ENCODE assay signal across 23 cellular contexts in genomic region chr7:101854084-101854865, GRCh38. TPM values are rescaled to one million over a fixed set of nuclear protein-coding genes. Genes with fewer than 3 reads are reported as not detected.
DNase-seq lines count a peak whose midpoint lies in the region; ATAC-seq, FAIRE-seq and TF ChIP-seq lines count a peak whose summit lies in the region.
"Had no signal": no experiment of that assay in that cellular context is flagged by ENCODE, and none has a peak within 500 bp of the region (broad histone marks: within the 10 kb centered on the region; RNA-seq: fewer than 3 reads in every experiment).

No MANE protein-coding gene starts in this region.

- H3K9ac ChIP-seq in BLaER1 = peak overlapping the region; percentile 16

- no peak for ATAC-seq in GM23338
- no peak for ATAC-seq in naive thymus-derived CD4-positive, alpha-beta T cell
- no peak for ATAC-seq in GM21825 (IDR thresholded peaks at IDR 0.05; ENCODE audit: unreplicated experiment)
- ATAC-seq: activated naive CD8-positive, alpha-beta T cell treated with anti-CD3 and anti-CD28 coated beads, Interleukin-2, amount 50 U/mL, for 24 hours; lower lobe of right lung had no signal

- no peak for TF ChIP-seq CTCF in GM23338 (conservative IDR thresholded peaks at IDR 0.05; ENCODE audit: low read depth in 2 of 2)
- TF ChIP-seq CTCF in OCI-LY7 (conservative IDR thresholded peaks at IDR 0.05; ENCODE audit: low read length) = no peak

- H3K79me2 ChIP-seq in GM23338 (replicated peaks; ENCODE audit: insufficient read depth) = peaks cover 100% of the 10 kb centered on the region
- peaks cover 96% of the 10 kb centered on the region for H3K79me2 ChIP-seq in OCI-LY7 (ENCODE audit: insufficient read depth, low read depth, low read length)

- DNase-seq in GM23338 (ENCODE audit: low spot score) (no peak), OCI-LY7 (ENCODE audit: low spot score) (peak; percentile 86), urothelium cell line (ENCODE audit: low spot score) (no peak), OCI-M2 (lab: John Stamatoyannopoulos, UW; ENCODE audit: unreplicated experiment) (no peak)
- DNase-seq in naive thymus-derived CD4-positive, alpha-beta T cell = no peak
- DNase-seq: activated CD4-positive, alpha-beta T cell treated with anti-CD3 and anti-CD28 coated beads, Interleukin-2, amount 50 U/mL, for 4 hours; activated effector memory CD4-positive, alpha-beta T cell treated with Interleukin-2 at 50 U/mL for 16 hours; activated naive CD8-positive, alpha-beta T cell treated with anti-CD3 and anti-CD28 coated beads, Interleukin-2, amount 50 U/mL, for 24 hours; activated T-cell treated with anti-CD3 and anti-CD28 coated beads for 4 hours; CD4-positive, alpha-beta memory T cell; DMS 273 treated with DMSO at 0.1 percent for 48 hours; KG1; kidney glomerular epithelial cell; lower lobe of right lung; NCI-H146; NCI-H510A; nucleus accumbens; Peyer's patch; SJCRH30; upper lobe of left lung had no signal

- POLR2A ChIA-PET in OCI-LY7 (lab: Charles Lee) = interaction anchor here (0.6 to 8.0 kb wide), 8 partner anchors 8 to 111 kb away, joined by 3 to 141 read pairs (median 6); partner anchors contain the start of gene CUX1
- POLR2A ChIA-PET in naive thymus-derived CD4-positive, alpha-beta T cell (lab: Charles Lee) = no interaction called here

- intact Hi-C loops in OCI-LY7 (cut with micrococcal nuclease; ENCODE audit: unreplicated experiment) = loop anchor here (1.0 kb wide), 1 partner anchor 35 kb away; no protein-coding TSS in a partner anchor
- intact Hi-C loops in naive thymus-derived CD4-positive, alpha-beta T cell (cut with micrococcal nuclease) = no loop called here

- H3K4me3 ChIP-seq in BLaER1 (peak overlapping the region; percentile 11; the same call in 1 of the 2 replicates), GM23338 (no peak overlapping the region), OCI-LY7 (ENCODE audit: low read depth, low read length, poor library complexity, severe bottlenecking) (peak overlapping the region; percentile 74)
- no peak overlapping the region for H3K4me3 ChIP-seq in naive thymus-derived CD4-positive, alpha-beta T cell (ENCODE audit: low read length)
- H3K4me3 ChIP-seq: lower lobe of right lung, Peyer's patch, SJCRH30, upper lobe of left lung had no signal

- no peaks in the 10 kb centered on the region for H3K9me2 ChIP-seq in GM23338 (ENCODE audit: insufficient read depth)
- no peaks in the 10 kb centered on the region for H3K9me2 ChIP-seq in OCI-LY7 (ENCODE audit: insufficient read depth, low read length)

- peaks cover under 1% of the 10 kb centered on the region; the same call in 2 of the 3 replicates for H3K9me3 Mint-ChIP-seq in GM23338
- H3K9me3 Mint-ChIP-seq in naive thymus-derived CD4-positive, alpha-beta T cell = peaks cover 0 to 5% (median 1%) of the 10 kb centered on the region in 11 donors
- H3K9me3 Mint-ChIP-seq: activated naive CD8-positive, alpha-beta T cell treated with anti-CD3 and anti-CD28 coated beads, Interleukin-2, amount 50 U/mL, for 24 hours had no signal

- no peak overlapping the region for H2AFZ ChIP-seq in GM23338
- H2AFZ ChIP-seq in OCI-LY7 (ENCODE audit: low read length) = no peak overlapping the region

- peaks cover 76% of the 10 kb centered on the region for H4K20me1 ChIP-seq in BLaER1
- H4K20me1 ChIP-seq in GM23338 (replicated peaks; ENCODE audit: insufficient read depth) = peaks cover 45% of the 10 kb centered on the region
- H4K20me1 ChIP-seq in OCI-LY7 (ENCODE audit: insufficient read depth, low read length) = no peaks in the 10 kb centered on the region

- no peak overlapping the region; the same call in 1 of the 2 replicates for H3K27ac Mint-ChIP-seq in GM23338
- peak overlapping the region in 5 of 9 donors; percentile 6 to 43 (median 24) for H3K27ac Mint-ChIP-seq in naive thymus-derived CD4-positive, alpha-beta T cell
- H3K27ac Mint-ChIP-seq: activated naive CD8-positive, alpha-beta T cell treated with anti-CD3 and anti-CD28 coated beads, Interleukin-2, amount 50 U/mL, for 24 hours had no signal

- H3K4me1 ChIP-seq in BLaER1 (peaks cover 74% of the 10 kb centered on the region), GM23338 (ENCODE audit: insufficient read depth) (peaks cover 58% of the 10 kb centered on the region), OCI-LY7 (ENCODE audit: insufficient read depth, low read length, poor library complexity, severe bottlenecking) (peaks cover 80% of the 10 kb centered on the region)
- H3K4me1 ChIP-seq in naive thymus-derived CD4-positive, alpha-beta T cell (ENCODE audit: control insufficient read depth in 2 of 2, insufficient read depth in 2 of 2, low read length in 2 of 2) = peaks cover 9 to 14% of the 10 kb centered on the region in 2 donors

- H3K27ac ChIP-seq in BLaER1 (peak overlapping the region; percentile 86), GM23338 (ENCODE audit: low read depth) (peak overlapping the region; percentile 19; the same call in 1 of the 2 replicates), OCI-LY7 (ENCODE audit: low read depth, low read length, poor library complexity, severe bottlenecking) (peak overlapping the region; percentile 97)
- no peak overlapping the region for H3K27ac ChIP-seq in naive thymus-derived CD4-positive, alpha-beta T cell (ENCODE audit: low read depth, low read length)
- H3K27ac ChIP-seq: lower lobe of right lung, Peyer's patch, SJCRH30, upper lobe of left lung had no signal

- H3K4me2 ChIP-seq in BLaER1 = peak overlapping the region; percentile 99
- no peak overlapping the region for H3K4me2 ChIP-seq in GM23338
- peak overlapping the region; percentile 100 for H3K4me2 ChIP-seq in OCI-LY7 (ENCODE audit: low read length)

- H3K36me3 ChIP-seq in BLaER1 (peaks cover 13% of the 10 kb centered on the region), GM23338 (ENCODE audit: insufficient read depth) (no peaks in the 10 kb centered on the region), OCI-LY7 (ENCODE audit: insufficient read depth, low read length) (peaks cover 37% of the 10 kb centered on the region)
- H3K36me3 ChIP-seq in naive thymus-derived CD4-positive, alpha-beta T cell (ENCODE audit: control insufficient read depth in 2 of 3, insufficient read depth in 3 of 3, low read length in 3 of 3) = no peaks in the 10 kb centered on the region
- H3K36me3 ChIP-seq: lower lobe of right lung, Peyer's patch, upper lobe of left lung had no signal

- H3F3A ChIP-seq in GM23338 (replicated peaks; ENCODE audit: low read depth) = 0 out of 2 replicates have a peak, but pooled peaks cover 6% of the 10 kb centered on the region

- CTCF ChIA-PET in OCI-LY7 (lab: Charles Lee; ENCODE audit: unreplicated experiment) = interaction anchor here (0.7 kb wide), 1 partner anchor 110 kb away, joined by 3 read pairs; no protein-coding TSS in a partner anchor
- CTCF ChIA-PET in naive thymus-derived CD4-positive, alpha-beta T cell (lab: Charles Lee) = no interaction called here

- H3K27me3 Mint-ChIP-seq in GM23338 (ENCODE audit: insufficient read depth, low read depth, poor library complexity) = peaks cover 16% of the 10 kb centered on the region
- H3K27me3 Mint-ChIP-seq in naive thymus-derived CD4-positive, alpha-beta T cell = no peaks in the 10 kb centered on the region
- H3K27me3 Mint-ChIP-seq: activated naive CD8-positive, alpha-beta T cell treated with anti-CD3 and anti-CD28 coated beads, Interleukin-2, amount 50 U/mL, for 24 hours; CD4-positive, alpha-beta memory T cell had no signal

- no peak for FAIRE-seq in urothelium cell line (lab: Jason Lieb, UNC)
- FAIRE-seq: G401.6 had no signal

- BruUV-seq in OCI-LY7 (replicated peaks; lab: Mats Ljungman, UMichigan) = no TSS peak

- peaks cover 58% of the 10 kb centered on the region for H3K4me1 Mint-ChIP-seq in GM23338
- peaks cover 21 to 58% (median 51%) of the 10 kb centered on the region in 7 donors for H3K4me1 Mint-ChIP-seq in naive thymus-derived CD4-positive, alpha-beta T cell

- H3K4me3 Mint-ChIP-seq in GM23338 = no peak overlapping the region; the same call in 2 of the 3 replicates
- peak overlapping the region in 1 of 10 donors; percentile 2 for H3K4me3 Mint-ChIP-seq in naive thymus-derived CD4-positive, alpha-beta T cell
- H3K4me3 Mint-ChIP-seq: activated naive CD8-positive, alpha-beta T cell treated with anti-CD3 and anti-CD28 coated beads, Interleukin-2, amount 50 U/mL, for 24 hours had no signal

- peaks cover 9% of the 10 kb centered on the region for H3K36me3 Mint-ChIP-seq in GM23338 (ENCODE audit: low read depth)
- H3K36me3 Mint-ChIP-seq in naive thymus-derived CD4-positive, alpha-beta T cell = peaks cover 0 to 12% (median 2%) of the 10 kb centered on the region in 5 donors

- H3K27me3 ChIP-seq in BLaER1 (no peaks in the 10 kb centered on the region), GM23338 (ENCODE audit: insufficient read depth) (no peaks in the 10 kb centered on the region)
- H3K27me3 ChIP-seq in naive thymus-derived CD4-positive, alpha-beta T cell (ENCODE audit: control insufficient read depth in 2 of 2, insufficient read depth in 2 of 2, low read length in 2 of 2) = no peaks in the 10 kb centered on the region
- H3K27me3 ChIP-seq: Peyer's patch, SJCRH30, upper lobe of left lung had no signal

- H3K9me3 ChIP-seq in BLaER1 = peaks cover 4% of the 10 kb centered on the region
- H3K9me3 ChIP-seq in OCI-LY7 (ENCODE audit: low read length) = peaks cover 4% of the 10 kb centered on the region; the same call in 1 of the 2 replicates
- no peaks in the 10 kb centered on the region for H3K9me3 ChIP-seq in naive thymus-derived CD4-positive, alpha-beta T cell (ENCODE audit: control insufficient read depth in 2 of 3, low read length in 3 of 3)
- H3K9me3 ChIP-seq: lower lobe of right lung, Peyer's patch, SJCRH30, upper lobe of left lung had no signal

TF ChIP-seq in GM23338, 12 proteins besides CTCF, POLR2A, EP300 and RAD21 (continues in another document):
- TF ChIP-seq ZNF331 (CRISPR knock-in tag; IDR thresholded peaks at IDR 0.05; ENCODE audit: low read depth) = no peak
- no peak for TF ChIP-seq ETS1 (IDR thresholded peaks at IDR 0.05)

RNA-seq across cellular contexts. Expression of gene CUX1, which starts 36.8 kb away (rescaled TPM):
- 41.4 and 64.0 TPM in 2 replicates for total RNA-seq in GM23338 (2014; rRNA removed; shearing (Covaris generic))
- 40.1 and 49.9 TPM in 2 replicates for polyA plus RNA-seq in GM23338 (2016; fragmentation: Nextera tagmentation; extraction: Ambion mirVana)
- total RNA-seq in OCI-LY7 (2014; rRNA removed; shearing (Covaris generic)) = 131 and 143 TPM in 2 replicates
- 199 and 247 TPM in 2 replicates for total RNA-seq in OCI-LY7 (2022)
- 10 to 100 TPM; 29.6 to 81.6 (median 50.2) TPM for total RNA-seq in naive thymus-derived CD4-positive, alpha-beta T cell
- polyA plus RNA-seq in naive thymus-derived CD4-positive, alpha-beta T cell = 10 to 100 TPM; 10.1 to 24.4 TPM

Comparison
In these comparisons a context has a peak if more than half of its experiments do, and no peak if none do; other contexts are left out.
1. H3K4me3 ChIP-seq: peak in BLaER1 (single experiment) and OCI-LY7 (single experiment); none in GM23338 (single experiment) and naive thymus-derived CD4-positive, alpha-beta T cell (single experiment).